Comparison of ENCODE assay signal across 9 cellular contexts in genomic region chr3:46930945-46931403, GRCh38. TPM values are rescaled to one million over a fixed set of nuclear protein-coding genes. Genes with fewer than 3 reads are reported as not detected.
DNase-seq lines count a peak whose midpoint lies in the region; ATAC-seq and TF ChIP-seq lines count a peak whose summit lies in the region.
"Had no signal": no experiment of that assay in that cellular context is flagged by ENCODE, and none has a peak within 500 bp of the region (broad histone marks: within the 10 kb centered on the region; RNA-seq: fewer than 3 reads in every experiment).

No MANE protein-coding gene starts in this region.

- H3K4me3 Mint-ChIP-seq in CD8-positive, alpha-beta memory T cell: peak overlapping the region in 4 of 7 donors; percentile 21 to 73 (median 30)

- WGBS in esophagus muscularis mucosa: 48% methylated on average over 3 of the region's 3 CpGs

- H3K27me3 ChIP-seq in CD8-positive, alpha-beta memory T cell (ENCODE audit: insufficient read depth, low read length, poor library complexity, severe bottlenecking): no peaks in the 10 kb centered on the region
- no peaks in the 10 kb centered on the region for H3K27me3 ChIP-seq in esophagus muscularis mucosa

- no peak for TF ChIP-seq EP300 in esophagus muscularis mucosa (IDR thresholded peaks at IDR 0.05)

- peaks cover 6% of the 10 kb centered on the region for H3K36me3 ChIP-seq in CD8-positive, alpha-beta memory T cell (ENCODE audit: insufficient read depth, low read length)
- H3K36me3 ChIP-seq in esophagus muscularis mucosa: peaks cover 0 to 22% (median 10%) of the 10 kb centered on the region in 4 donors

- no peak for ATAC-seq in GM19324 (IDR thresholded peaks at IDR 0.05; ENCODE audit: low FRiP score, unreplicated experiment)

- no peak overlapping the region for H3K27ac ChIP-seq in CD8-positive, alpha-beta memory T cell (ENCODE audit: low read depth, low read length)
- H3K27ac ChIP-seq in esophagus muscularis mucosa (replicated peaks in 1 of 4): peak overlapping the region; percentile 73 to 83 (median 80)

- CTCF ChIA-PET in CD8-positive, alpha-beta memory T cell (lab: Charles Lee): interaction anchor here (1.2 to 1.3 kb wide), 2 partner anchors 8 to 22 kb away, joined by 3 to 4 read pairs; no protein-coding TSS in a partner anchor

- intact Hi-C loops in esophagus muscularis mucosa (cut with DNase I) (no loop called here), posterior vena cava (cut with DNase I) (no loop called here)

- POLR2A ChIA-PET in CD8-positive, alpha-beta memory T cell (lab: Charles Lee): interaction anchor here (1.7 kb wide), 1 partner anchor 16 kb away, joined by 7 read pairs; no protein-coding TSS in a partner anchor

- no peaks in the 10 kb centered on the region for H3K9me3 ChIP-seq in CD8-positive, alpha-beta memory T cell (ENCODE audit: low read length)
- no peaks in the 10 kb centered on the region for H3K9me3 ChIP-seq in esophagus muscularis mucosa

- no peak for TF ChIP-seq CTCF in esophagus muscularis mucosa (IDR thresholded peaks at IDR 0.05)

- H3K36me3 Mint-ChIP-seq in CD8-positive, alpha-beta memory T cell: peaks cover 7 to 41% (median 11%) of the 10 kb centered on the region in 3 donors

- peak overlapping the region; percentile 32 to 91 (median 69) for H3K27ac Mint-ChIP-seq in CD8-positive, alpha-beta memory T cell

- H3K4me1 ChIP-seq in CD8-positive, alpha-beta memory T cell (ENCODE audit: insufficient read depth, low read length): peaks cover 76% of the 10 kb centered on the region
- peaks cover 99 to 100% (median 100%) of the 10 kb centered on the region in 4 donors for H3K4me1 ChIP-seq in esophagus muscularis mucosa

- peaks cover 4 to 11% (median 6%) of the 10 kb centered on the region in 5 donors for H3K9me3 Mint-ChIP-seq in CD8-positive, alpha-beta memory T cell

- no peak overlapping the region for H3K4me3 ChIP-seq in CD8-positive, alpha-beta memory T cell (ENCODE audit: low read length)
- peak overlapping the region in 1 of 4 donors; percentile 2 for H3K4me3 ChIP-seq in esophagus muscularis mucosa

- H3K27me3 Mint-ChIP-seq in CD8-positive, alpha-beta memory T cell: no peaks in the 10 kb centered on the region

- TF ChIP-seq POLR2A in esophagus muscularis mucosa (IDR thresholded peaks at IDR 0.05; ENCODE audit: low read depth): no peak

- peaks cover 72 to 93% (median 83%) of the 10 kb centered on the region in 3 donors for H3K4me1 Mint-ChIP-seq in CD8-positive, alpha-beta memory T cell

- no peak for DNase-seq in CD8-positive, alpha-beta memory T cell
- DNase-seq in RPMI8226: peak; percentile 29
- DNase-seq in esophagus muscularis mucosa (ENCODE audit: extremely low spot score): no peak
- peak; percentile 26 for DNase-seq in posterior vena cava (ENCODE audit: low spot score)
- DNase-seq in NCI-H2171 treated with DMSO at 0.1 percent for 48 hours (lab: John Stamatoyannopoulos, UW): no peak
- no peak for DNase-seq in T-helper 9 cell
- DNase-seq in SHP77 (lab: John Stamatoyannopoulos, UW): no peak
- DNase-seq: SIG-M5 had no signal

RNA-seq across cellular contexts. Expression of gene CCDC12, which starts 45.6 kb away (rescaled TPM):
- total RNA-seq in CD8-positive, alpha-beta memory T cell: 10 to 100 TPM; 56.4 to 59.8 TPM
- polyA plus RNA-seq in CD8-positive, alpha-beta memory T cell: 114 TPM
- total RNA-seq in esophagus muscularis mucosa: 10 to 100 TPM; 27.5 to 54.8 (median 36.7) TPM
- total RNA-seq in posterior vena cava: 10 to 100 TPM; 21.5 to 26.0 TPM

RNA-seq across cellular contexts. Expression of gene NBEAL2, which starts 48.5 kb away (rescaled TPM):
- 10 to 100 TPM; 76.2 to 83.5 TPM for total RNA-seq in CD8-positive, alpha-beta memory T cell
- 12.8 TPM for polyA plus RNA-seq in CD8-positive, alpha-beta memory T cell
- 10 to 100 TPM; 16.6 to 22.1 (median 21.2) TPM for total RNA-seq in esophagus muscularis mucosa
- 10 to 100 TPM; 26.0 to 33.1 TPM for total RNA-seq in posterior vena cava

RNA-seq across cellular contexts. Expression of gene PTH1R, which starts 53.5 kb away (rescaled TPM):
- not detected for total RNA-seq in CD8-positive, alpha-beta memory T cell
- polyA plus RNA-seq in CD8-positive, alpha-beta memory T cell: not detected
- total RNA-seq in esophagus muscularis mucosa (10 to 100 TPM in 2 of 4 donors, 1 to 10 TPM in 2; 2.1 to 26.8 (median 14.5) TPM), posterior vena cava (10 to 100 TPM in 1 of 2 donors, 1 to 10 TPM in 1; 5.8 to 17.9 TPM)

Comparison
In these comparisons a context has a peak if more than half of its experiments do, and no peak if none do; other contexts are left out.
1. DNase-seq: peak in RPMI8226 (single experiment) and posterior vena cava (single experiment); none in CD8-positive, alpha-beta memory T cell (0 of 5), esophagus muscularis mucosa (single experiment), NCI-H2171 treated with DMSO at 0.1 percent for 48 hours (single experiment), T-helper 9 cell (single experiment) and SHP77 (0 of 2).